ENCODE assay signal across 10 cellular contexts in the genomic region with DNA sequence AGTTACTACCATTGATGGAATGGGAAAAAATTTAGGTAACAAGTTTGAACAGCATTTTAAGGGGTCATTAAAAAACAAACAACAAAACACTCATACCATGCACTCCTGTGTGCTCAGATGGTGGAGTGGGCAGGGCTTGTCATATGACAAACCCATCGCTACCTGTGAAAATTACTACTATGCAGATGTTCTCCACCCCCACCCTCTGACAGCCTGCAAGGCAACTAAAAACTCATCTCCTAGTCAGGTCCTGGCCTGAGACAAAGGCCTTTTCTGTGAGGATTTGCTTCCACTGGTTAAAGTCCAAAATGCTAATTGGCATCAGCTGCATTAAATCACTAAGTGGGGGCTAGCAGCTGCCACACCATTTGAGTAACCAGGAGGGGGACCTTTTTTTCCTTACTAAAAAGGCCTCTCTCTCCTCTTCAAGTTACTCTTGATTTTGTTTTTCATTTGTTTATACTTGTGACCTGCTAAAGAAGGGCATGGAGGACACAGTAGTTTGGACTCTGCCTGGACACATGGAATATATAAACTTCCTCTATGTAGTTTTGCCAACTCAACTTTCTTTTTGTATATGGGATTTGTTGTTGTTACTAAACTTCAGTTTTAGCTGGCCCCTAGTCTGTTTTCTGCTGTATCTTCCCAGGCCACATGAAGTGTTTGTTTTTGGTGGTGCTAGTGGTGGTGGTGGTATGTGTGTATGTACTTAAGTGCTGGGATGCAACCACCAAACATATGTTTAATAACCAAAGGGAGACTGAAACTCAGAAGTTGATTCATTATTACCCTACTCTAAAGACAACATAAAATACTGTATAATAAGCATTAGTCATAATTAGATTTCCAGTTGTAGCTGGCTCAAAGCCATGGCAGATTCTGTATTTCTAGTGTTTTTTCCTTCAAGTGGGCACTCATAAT.
DNase-seq lines count a peak whose midpoint lies in the region; ATAC-seq lines count a peak whose summit lies in the region.
"Had no signal": no experiment of that assay in that cellular context is flagged by ENCODE, and none has a peak within 500 bp of the region (broad histone marks: within the 10 kb centered on the region; RNA-seq: fewer than 3 reads in every experiment).

No MANE protein-coding gene starts in this region.

- H3K4me3 Mint-ChIP-seq in naive B cell, result peak overlapping the region in 2 of 8 donors; percentile 5 to 59
- H3K4me3 Mint-ChIP-seq: activated CD4-positive, alpha-beta T cell treated with anti-CD3 and anti-CD28 coated beads, Interleukin-2, amount 10 ng/mL, durations not matched to agents 7 days and 5 days had no signal

- peak overlapping the region; percentile 89 for H3K27ac ChIP-seq in caudate nucleus (ENCODE audit: low read depth, low read length)

- peak overlapping the region in 5 of 6 donors; percentile 41 to 86 (median 73) for H3K27ac Mint-ChIP-seq in naive B cell
- H3K27ac Mint-ChIP-seq: activated CD4-positive, alpha-beta T cell treated with anti-CD3 and anti-CD28 coated beads, Interleukin-2, amount 10 ng/mL, durations not matched to agents 7 days and 5 days had no signal

- H3K4me1 Mint-ChIP-seq in naive B cell, result peaks cover 73 to 92% (median 81%) of the 10 kb centered on the region in 3 donors

- H3K9me3 Mint-ChIP-seq in naive B cell, result no peaks in the 10 kb centered on the region
- H3K9me3 Mint-ChIP-seq: activated CD4-positive, alpha-beta T cell treated with anti-CD3 and anti-CD28 coated beads, Interleukin-2, amount 10 ng/mL, durations not matched to agents 7 days and 5 days had no signal

- H3K27me3 Mint-ChIP-seq in naive B cell, result no peaks in the 10 kb centered on the region
- H3K27me3 Mint-ChIP-seq: activated CD4-positive, alpha-beta T cell treated with anti-CD3 and anti-CD28 coated beads, Interleukin-2, amount 10 ng/mL, durations not matched to agents 7 days and 5 days had no signal

- no peaks in the 10 kb centered on the region for H3K36me3 Mint-ChIP-seq in naive B cell

- ATAC-seq in naive B cell (ENCODE audit: low read depth in 2 of 2), result no peak
- ATAC-seq in esophagus mucosa, result no peak

- DNase-seq in DMS 273 (lab: John Stamatoyannopoulos, UW; ENCODE audit: unreplicated experiment) (peak; percentile 89), NCI-H446 (lab: John Stamatoyannopoulos, UW) (peak; percentile 67 to 77), caudate nucleus (lab: John Stamatoyannopoulos, UW) (peak in 37 of 61 donors; percentile 22 to 85 (median 52)), naive B cell (no peak), kidney glomerular epithelial cell (lab: John Stamatoyannopoulos, UW) (no peak), MV-4-11 (lab: John Stamatoyannopoulos, UW) (no peak)
- DNase-seq in activated effector memory CD4-positive, alpha-beta T cell treated with Interleukin-2 at 50 U/mL for 16 hours, result no peak
- DNase-seq: activated CD4-positive, alpha-beta T cell treated with anti-CD3 and anti-CD28 coated beads, Interleukin-2, amount 10 ng/mL, durations not matched to agents 7 days and 5 days; stimulated activated CD4-positive, alpha-beta T cell treated with anti-CD3 and anti-CD28 coated beads, Interleukin-12 subunit alpha, Interleukin-12 subunit beta, amount 100 ng/mL, for 4 hours had no signal

Comparison
In these comparisons a context has a peak if more than half of its experiments do, and no peak if none do; other contexts are left out.
1. DNase-seq: peak in DMS 273 (single experiment), NCI-H446 (2 of 2) and caudate nucleus (37 of 61); none in naive B cell (single experiment), kidney glomerular epithelial cell (single experiment), activated effector memory CD4-positive, alpha-beta T cell treated with Interleukin-2 at 50 U/mL for 16 hours (single experiment) and MV-4-11 (single experiment).